22 cellular contexts compared by ENCODE assay signal in the genomic region with DNA sequence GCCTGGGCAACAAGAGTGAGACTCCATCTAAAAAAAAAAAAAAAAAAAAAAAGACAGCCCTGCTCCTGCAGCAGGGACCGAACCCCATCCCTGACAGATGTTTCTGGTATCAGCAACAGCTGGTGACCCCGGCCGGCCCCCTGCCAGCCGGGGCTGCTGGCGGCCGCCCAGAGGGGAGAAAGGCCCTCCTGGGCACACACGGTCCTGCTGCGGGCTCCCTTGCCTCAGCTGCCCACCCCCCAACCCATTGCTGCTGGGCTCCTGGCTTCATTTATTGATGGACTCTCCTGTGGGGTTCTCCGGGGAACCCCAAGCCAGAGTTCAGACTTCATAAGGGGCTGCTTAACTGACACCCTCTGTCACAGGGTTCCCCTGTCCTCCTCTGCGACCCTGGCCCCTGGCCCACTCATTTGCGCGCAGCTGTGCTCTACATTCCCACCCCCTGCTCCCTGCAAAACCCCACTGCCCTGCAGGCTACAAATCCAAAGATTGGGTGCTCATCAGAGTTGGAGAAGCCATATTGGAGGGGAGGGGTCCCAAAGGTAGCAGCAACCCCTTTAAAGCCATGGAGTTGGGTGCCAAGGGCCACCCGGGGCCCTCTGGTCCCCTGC.
DNase-seq lines count a peak whose midpoint lies in the region; ATAC-seq and TF ChIP-seq lines count a peak whose summit lies in the region.
"Had no signal": no experiment of that assay in that cellular context is flagged by ENCODE, and none has a peak within 500 bp of the region (broad histone marks: within the 10 kb centered on the region; RNA-seq: fewer than 3 reads in every experiment).

No MANE protein-coding gene starts in this region.

- H3K4me3 ChIP-seq in right atrium auricular region (no peak overlapping the region), ovary (no peak overlapping the region)
- H3K4me3 ChIP-seq: PC-9, SK-N-MC had no signal

- peak; percentile 43 for DNase-seq in cardiac septum (ENCODE audit: low spot score)
- no peak for DNase-seq in right atrium auricular region (ENCODE audit: low spot score)
- peak; percentile 22 for DNase-seq in islet precursor cell
- peak in 3 of 5 donors; percentile 11 to 27 (median 12) for DNase-seq in ovary
- no peak for DNase-seq in stimulated activated naive CD4-positive, alpha-beta T cell (lab: John Stamatoyannopoulos, UW)
- DNase-seq in retina, result no peak
- no peak for DNase-seq in ureter (ENCODE audit: low spot score)
- DNase-seq: CD8-positive, alpha-beta memory T cell; DND-41; MM.1S; NCI-H1092; NCI-H1436 treated with DMSO at 0.1 percent for 48 hours; NCI-H1930; NCI-H2227 treated with DMSO at 0.1 percent for 48 hours; NCI-H510A; NCI-H748 treated with DMSO at 0.1 percent for 48 hours; PC-9; SHP77 treated with DMSO at 0.1 percent for 48 hours had no signal

- H3K27me3 ChIP-seq in right atrium auricular region (no peaks in the 10 kb centered on the region), ovary (no peaks in the 10 kb centered on the region)

- no peak for TF ChIP-seq POLR2A in ovary (IDR thresholded peaks at IDR 0.05)

- H3K4me1 ChIP-seq in right atrium auricular region (no peaks in the 10 kb centered on the region), ovary (ENCODE audit: insufficient read depth) (peaks cover 2% of the 10 kb centered on the region)

- TF ChIP-seq CTCF in right atrium auricular region (IDR thresholded peaks at IDR 0.05) (no peak), ovary (IDR thresholded peaks at IDR 0.05) (no peak)

- H3K27ac ChIP-seq in right atrium auricular region (no peak overlapping the region), ovary (no peak overlapping the region)
- H3K27ac ChIP-seq: C4-2B, PC-9, RWPE1, SK-N-MC had no signal

- H3K9me3 ChIP-seq in right atrium auricular region (peaks cover 0 to 3% of the 10 kb centered on the region in 2 donors), ovary (no peaks in the 10 kb centered on the region)

- H3K36me3 ChIP-seq in right atrium auricular region (no peaks in the 10 kb centered on the region), ovary (no peaks in the 10 kb centered on the region)

- ATAC-seq in HG02852 (IDR thresholded peaks at IDR 0.05; ENCODE audit: unreplicated experiment), result no peak

- intact Hi-C loops in cardiac septum (cut with DNase I), result no loop called here
- intact Hi-C loops in ovary (cut with DNase I), result no loop called here

- no peak for TF ChIP-seq EP300 in ovary (IDR thresholded peaks at IDR 0.05)

- 79 to 84% (median 81%) methylated on average over 13 of the region's 13 CpGs for WGBS in ovary, 3 donors

Comparison
In these comparisons a context has a peak if more than half of its experiments do, and no peak if none do; other contexts are left out.
1. DNase-seq: peak in cardiac septum (single experiment), islet precursor cell (single experiment) and ovary (3 of 5); none in right atrium auricular region (single experiment), stimulated activated naive CD4-positive, alpha-beta T cell (0 of 6), retina (single experiment) and ureter (single experiment).